Comparison of ENCODE assay signal across 13 cellular contexts in genomic region chr3:141439589-141439988, GRCh38. TPM values are rescaled to one million over a fixed set of nuclear protein-coding genes. Genes with fewer than 3 reads are reported as not detected.
DNase-seq lines count a peak whose midpoint lies in the region; ATAC-seq and TF ChIP-seq lines count a peak whose summit lies in the region.
"Had no signal": no experiment of that assay in that cellular context is flagged by ENCODE, and none has a peak within 500 bp of the region (broad histone marks: within the 10 kb centered on the region; RNA-seq: fewer than 3 reads in every experiment).

No MANE protein-coding gene starts in this region.

- no peak for DNase-seq in CD8-positive, alpha-beta memory T cell
- DNase-seq in activated CD4-positive, alpha-beta memory T cell treated with anti-CD3 and anti-CD28 coated beads for 36 hours = peak; percentile 34
- no peak for DNase-seq in esophagus muscularis mucosa (ENCODE audit: extremely low spot score)
- DNase-seq in amygdala (lab: John Stamatoyannopoulos, UW) = no peak
- no peak for DNase-seq in NCI-H748 (lab: John Stamatoyannopoulos, UW; ENCODE audit: unreplicated experiment)
- DNase-seq in left lobe of liver (ENCODE audit: low spot score) = no peak
- DNase-seq: Caco-2, cortex of kidney, NCI-H2029 treated with DMSO at 0.1 percent for 48 hours, T-helper 2 cell had no signal

- no peaks in the 10 kb centered on the region for H3K9me3 ChIP-seq in CD8-positive, alpha-beta memory T cell (ENCODE audit: low read length)
- no peaks in the 10 kb centered on the region for H3K9me3 ChIP-seq in esophagus muscularis mucosa
- H3K9me3 ChIP-seq in parathyroid adenoma (ENCODE audit: control insufficient read depth, low read length) = no peaks in the 10 kb centered on the region
- H3K9me3 ChIP-seq: Caco-2 had no signal

- peaks cover 42 to 57% (median 50%) of the 10 kb centered on the region in 3 donors for H3K4me1 Mint-ChIP-seq in CD8-positive, alpha-beta memory T cell
- peaks cover 54% of the 10 kb centered on the region for H3K4me1 Mint-ChIP-seq in activated CD4-positive, alpha-beta memory T cell treated with anti-CD3 and anti-CD28 coated beads for 36 hours (ENCODE audit: low read depth)

- TF ChIP-seq EP300 in esophagus muscularis mucosa (IDR thresholded peaks at IDR 0.05) = no peak

- H3K36me3 Mint-ChIP-seq in CD8-positive, alpha-beta memory T cell = peaks cover 0 to 53% (median 18%) of the 10 kb centered on the region in 3 donors
- H3K36me3 Mint-ChIP-seq in activated CD4-positive, alpha-beta memory T cell treated with anti-CD3 and anti-CD28 coated beads for 36 hours = peaks cover 34% of the 10 kb centered on the region

- no peak overlapping the region for H3K4me3 ChIP-seq in CD8-positive, alpha-beta memory T cell (ENCODE audit: low read length)
- H3K4me3 ChIP-seq in esophagus muscularis mucosa = no peak overlapping the region
- no peak overlapping the region for H3K4me3 ChIP-seq in parathyroid adenoma (ENCODE audit: low read depth, low read length)

- H3K9ac ChIP-seq in parathyroid adenoma = no peak overlapping the region

- 84% methylated on average over 3 of the region's 3 CpGs for WGBS in esophagus muscularis mucosa

- H2AFZ ChIP-seq in parathyroid adenoma = no peak overlapping the region

- TF ChIP-seq POLR2A in esophagus muscularis mucosa (IDR thresholded peaks at IDR 0.05; ENCODE audit: low read depth) = no peak

- ATAC-seq in HG02642 (IDR thresholded peaks at IDR 0.05; ENCODE audit: poor library complexity, unreplicated experiment) (no peak), left lobe of liver (no peak)
- ATAC-seq: sciatic nerve had no signal

- peak overlapping the region; percentile 41 to 97 (median 68) for H3K27ac Mint-ChIP-seq in CD8-positive, alpha-beta memory T cell
- H3K27ac Mint-ChIP-seq in activated CD4-positive, alpha-beta memory T cell treated with anti-CD3 and anti-CD28 coated beads for 36 hours = peak overlapping the region; percentile 94

- H3K36me3 ChIP-seq in CD8-positive, alpha-beta memory T cell (ENCODE audit: insufficient read depth, low read length) = peaks cover 23% of the 10 kb centered on the region
- peaks cover 11 to 35% (median 24%) of the 10 kb centered on the region in 4 donors for H3K36me3 ChIP-seq in esophagus muscularis mucosa
- no peaks in the 10 kb centered on the region for H3K36me3 ChIP-seq in parathyroid adenoma (ENCODE audit: control insufficient read depth, insufficient read depth, low read length)

- CTCF ChIA-PET in CD8-positive, alpha-beta memory T cell (lab: Charles Lee) = interaction anchor here (0.9 to 6.0 kb wide), 10 partner anchors 8 to 137 kb away, joined by 4 to 62 read pairs (median 30); partner anchors contain the start of gene ZBTB38
- CTCF ChIA-PET in activated CD4-positive, alpha-beta memory T cell treated with anti-CD3 and anti-CD28 coated beads for 36 hours (lab: Charles Lee) = interaction anchor here (0.6 to 5.3 kb wide), 17 partner anchors 9 to 208 kb away, joined by 3 to 72 read pairs (median 6); partner anchors contain the start of genes PXYLP1 and ZBTB38

- H3K4me2 ChIP-seq in parathyroid adenoma (ENCODE audit: low read length) = no peak overlapping the region

- H3K4me3 Mint-ChIP-seq in CD8-positive, alpha-beta memory T cell = no peak overlapping the region
- peak overlapping the region; percentile 15 for H3K4me3 Mint-ChIP-seq in activated CD4-positive, alpha-beta memory T cell treated with anti-CD3 and anti-CD28 coated beads for 36 hours

- H3K79me2 ChIP-seq in parathyroid adenoma = peaks cover 25% of the 10 kb centered on the region

- intact Hi-C loops in activated CD4-positive, alpha-beta memory T cell treated with anti-CD3 and anti-CD28 coated beads for 36 hours (cut with micrococcal nuclease) = loop anchor here (1.0 kb wide), 1 partner anchor 48 kb away; the partner anchor contains the start of gene RASA2
- intact Hi-C loops in esophagus muscularis mucosa (cut with DNase I) = no loop called here

- H3K4me1 ChIP-seq in CD8-positive, alpha-beta memory T cell (ENCODE audit: insufficient read depth, low read length) = peaks cover 21% of the 10 kb centered on the region
- H3K4me1 ChIP-seq in esophagus muscularis mucosa = peaks cover 57 to 94% (median 89%) of the 10 kb centered on the region in 4 donors
- peaks cover 21% of the 10 kb centered on the region for H3K4me1 ChIP-seq in parathyroid adenoma

- no peaks in the 10 kb centered on the region for H3K27me3 Mint-ChIP-seq in CD8-positive, alpha-beta memory T cell
- H3K27me3 Mint-ChIP-seq in activated CD4-positive, alpha-beta memory T cell treated with anti-CD3 and anti-CD28 coated beads for 36 hours = no peaks in the 10 kb centered on the region

- no peak overlapping the region for H3K27ac ChIP-seq in CD8-positive, alpha-beta memory T cell (ENCODE audit: low read depth, low read length)
- H3K27ac ChIP-seq in esophagus muscularis mucosa (replicated peaks in 1 of 4) (peak overlapping the region; percentile 80 to 86 (median 82)), parathyroid adenoma (peak overlapping the region; percentile 59)

- no peaks in the 10 kb centered on the region for H3K27me3 ChIP-seq in CD8-positive, alpha-beta memory T cell (ENCODE audit: insufficient read depth, low read length, poor library complexity, severe bottlenecking)
- H3K27me3 ChIP-seq in esophagus muscularis mucosa (no peaks in the 10 kb centered on the region), parathyroid adenoma (ENCODE audit: control insufficient read depth, insufficient read depth, low read length) (no peaks in the 10 kb centered on the region)

- POLR2A ChIA-PET in CD8-positive, alpha-beta memory T cell (lab: Charles Lee) = no interaction called here
- POLR2A ChIA-PET in activated CD4-positive, alpha-beta memory T cell treated with anti-CD3 and anti-CD28 coated beads for 36 hours (lab: Charles Lee) = interaction anchor here (2.2 kb wide), 1 partner anchor 26 kb away, joined by 11 read pairs; no protein-coding TSS in a partner anchor

- TF ChIP-seq CTCF in esophagus muscularis mucosa (IDR thresholded peaks at IDR 0.05) (no peak), parathyroid adenoma (IDR thresholded peaks at IDR 0.05) (no peak)

- no peaks in the 10 kb centered on the region for H3K9me3 Mint-ChIP-seq in CD8-positive, alpha-beta memory T cell
- H3K9me3 Mint-ChIP-seq in activated CD4-positive, alpha-beta memory T cell treated with anti-CD3 and anti-CD28 coated beads for 36 hours = no peaks in the 10 kb centered on the region

RNA-seq across cellular contexts. Expression of gene RASA2, which starts 47.2 kb away (rescaled TPM):
- 10 to 100 TPM; 34.0 to 36.4 TPM for total RNA-seq in CD8-positive, alpha-beta memory T cell
- polyA plus RNA-seq in CD8-positive, alpha-beta memory T cell = 39.2 TPM
- 10 to 100 TPM; 34.7 to 35.0 TPM for total RNA-seq in activated CD4-positive, alpha-beta memory T cell treated with anti-CD3 and anti-CD28 coated beads for 36 hours
- total RNA-seq in esophagus muscularis mucosa (10 to 100 TPM in 3 of 4 donors, 1 to 10 TPM in 1; 9.1 to 12.8 (median 10.6) TPM), left lobe of liver (3.7 TPM)
